Comparison of ENCODE assay signal across 8 cellular contexts in genomic region chr4:54233697-54234496, GRCh38. TPM values are rescaled to one million over a fixed set of nuclear protein-coding genes. Genes with fewer than 3 reads are reported as not detected.
DNase-seq lines count a peak whose midpoint lies in the region; ATAC-seq and TF ChIP-seq lines count a peak whose summit lies in the region.

No MANE protein-coding gene starts in this region.

- no peaks in the 10 kb centered on the region for H3K36me3 ChIP-seq in cardiac muscle cell
- no peaks in the 10 kb centered on the region for H3K36me3 ChIP-seq in parathyroid adenoma (ENCODE audit: control insufficient read depth, insufficient read depth, low read length)

- H3K4me3 ChIP-seq in LNCaP clone FGC (ENCODE audit: low read depth, low read length): no peak overlapping the region
- peak overlapping the region; percentile 64 for H3K4me3 ChIP-seq in cardiac muscle cell
- H3K4me3 ChIP-seq in parathyroid adenoma (ENCODE audit: low read depth, low read length): peak overlapping the region; percentile 3

- H3K27me3 Mint-ChIP-seq in activated naive CD8-positive, alpha-beta T cell treated with anti-CD3 and anti-CD28 coated beads for 36 hours: peaks cover 70% of the 10 kb centered on the region
- H3K27me3 Mint-ChIP-seq in type B pancreatic cell: peaks cover 63% of the 10 kb centered on the region

- H3K27ac ChIP-seq in cardiac muscle cell (peak overlapping the region; percentile 86), parathyroid adenoma (no peak overlapping the region)

- peak overlapping the region; percentile 64 for H2AFZ ChIP-seq in parathyroid adenoma

- H3K4me2 ChIP-seq in parathyroid adenoma (ENCODE audit: low read length): peak overlapping the region; percentile 72

- no peak overlapping the region for H3K27ac Mint-ChIP-seq in activated naive CD8-positive, alpha-beta T cell treated with anti-CD3 and anti-CD28 coated beads for 36 hours
- H3K27ac Mint-ChIP-seq in type B pancreatic cell: peak overlapping the region; percentile 90

- H3K27me3 ChIP-seq in cardiac muscle cell (no peaks in the 10 kb centered on the region), parathyroid adenoma (ENCODE audit: control insufficient read depth, insufficient read depth, low read length) (peaks cover 14% of the 10 kb centered on the region)

- H3K9me3 ChIP-seq in cardiac muscle cell (ENCODE audit: low read depth): no peaks in the 10 kb centered on the region
- no peaks in the 10 kb centered on the region for H3K9me3 ChIP-seq in parathyroid adenoma (ENCODE audit: control insufficient read depth, low read length)

- H3K9ac ChIP-seq in parathyroid adenoma: no peak overlapping the region

- no peaks in the 10 kb centered on the region for H3K4me1 ChIP-seq in cardiac muscle cell (ENCODE audit: low read depth)
- no peaks in the 10 kb centered on the region for H3K4me1 ChIP-seq in parathyroid adenoma

- peaks cover 15% of the 10 kb centered on the region for H3K4me1 Mint-ChIP-seq in activated naive CD8-positive, alpha-beta T cell treated with anti-CD3 and anti-CD28 coated beads for 36 hours
- peaks cover 11% of the 10 kb centered on the region for H3K4me1 Mint-ChIP-seq in type B pancreatic cell (ENCODE audit: unreplicated experiment)

- H3K4me3 Mint-ChIP-seq in activated naive CD8-positive, alpha-beta T cell treated with anti-CD3 and anti-CD28 coated beads for 36 hours: peak overlapping the region; percentile 66
- H3K4me3 Mint-ChIP-seq in type B pancreatic cell: peak overlapping the region; percentile 90

- no peaks in the 10 kb centered on the region for H3K79me2 ChIP-seq in parathyroid adenoma

- peak; percentile 62 for DNase-seq in DMS153 (lab: John Stamatoyannopoulos, UW)
- peak; percentile 6 for DNase-seq in LNCaP clone FGC (ENCODE audit: low read depth)
- peak; percentile 80 for DNase-seq in SKM-1 (lab: John Stamatoyannopoulos, UW; ENCODE audit: unreplicated experiment)
- DNase-seq in activated naive CD8-positive, alpha-beta T cell treated with anti-CD3 and anti-CD28 coated beads for 36 hours: peak; percentile 61
- peak; percentile 88 to 90 for DNase-seq in cardiac muscle cell (ENCODE audit: low read depth in 1 of 2, low spot score in 1 of 2)
- DNase-seq in type B pancreatic cell (ENCODE audit: extremely low spot score, unreplicated experiment): peak; percentile 81

- TF ChIP-seq CTCF in LNCaP clone FGC (IDR thresholded peaks at IDR 0.05; ENCODE audit: control insufficient read depth, extremely low read depth, insufficient read depth) (peak; percentile 87), cardiac muscle cell (IDR thresholded peaks at IDR 0.05; ENCODE audit: low read depth, low read length) (peak; percentile 84), parathyroid adenoma (IDR thresholded peaks at IDR 0.05) (peak; percentile 79), type B pancreatic cell (conservative IDR thresholded peaks at IDR 0.05) (peak; percentile 96)

- no peaks in the 10 kb centered on the region for H3K36me3 Mint-ChIP-seq in activated naive CD8-positive, alpha-beta T cell treated with anti-CD3 and anti-CD28 coated beads for 36 hours
- peaks cover 21% of the 10 kb centered on the region for H3K36me3 Mint-ChIP-seq in type B pancreatic cell

- peak; percentile 38 for ATAC-seq in GM21717 (IDR thresholded peaks at IDR 0.05; ENCODE audit: unreplicated experiment)

- no peaks in the 10 kb centered on the region for H3K9me3 Mint-ChIP-seq in activated naive CD8-positive, alpha-beta T cell treated with anti-CD3 and anti-CD28 coated beads for 36 hours
- H3K9me3 Mint-ChIP-seq in type B pancreatic cell: peaks cover 6% of the 10 kb centered on the region

RNA-seq across cellular contexts. Expression of gene PDGFRA, which starts 4.8 kb away (rescaled TPM):
- total RNA-seq in activated naive CD8-positive, alpha-beta T cell treated with anti-CD3 and anti-CD28 coated beads for 36 hours: not detected
- total RNA-seq in cardiac muscle cell (51.3 and 60.9 TPM in 2 replicates), type B pancreatic cell (ENCODE audit: low replicate concordance) (4.8 and 215 TPM in 2 replicates)
- polyA plus RNA-seq in cardiac muscle cell: 32.1 and 39.4 TPM in 2 replicates

Comparison
In these comparisons a context has a peak if more than half of its experiments do, and no peak if none do; other contexts are left out.
1. DNase-seq: peak in every context shown above with its lines; median percentile 89 in cardiac muscle cell; 81 in type B pancreatic cell; 80 in SKM-1; 62 in DMS153; 61 in activated naive CD8-positive, alpha-beta T cell treated with anti-CD3 and anti-CD28 coated beads for 36 hours; 6 in LNCaP clone FGC.